In the genomic region with DNA sequence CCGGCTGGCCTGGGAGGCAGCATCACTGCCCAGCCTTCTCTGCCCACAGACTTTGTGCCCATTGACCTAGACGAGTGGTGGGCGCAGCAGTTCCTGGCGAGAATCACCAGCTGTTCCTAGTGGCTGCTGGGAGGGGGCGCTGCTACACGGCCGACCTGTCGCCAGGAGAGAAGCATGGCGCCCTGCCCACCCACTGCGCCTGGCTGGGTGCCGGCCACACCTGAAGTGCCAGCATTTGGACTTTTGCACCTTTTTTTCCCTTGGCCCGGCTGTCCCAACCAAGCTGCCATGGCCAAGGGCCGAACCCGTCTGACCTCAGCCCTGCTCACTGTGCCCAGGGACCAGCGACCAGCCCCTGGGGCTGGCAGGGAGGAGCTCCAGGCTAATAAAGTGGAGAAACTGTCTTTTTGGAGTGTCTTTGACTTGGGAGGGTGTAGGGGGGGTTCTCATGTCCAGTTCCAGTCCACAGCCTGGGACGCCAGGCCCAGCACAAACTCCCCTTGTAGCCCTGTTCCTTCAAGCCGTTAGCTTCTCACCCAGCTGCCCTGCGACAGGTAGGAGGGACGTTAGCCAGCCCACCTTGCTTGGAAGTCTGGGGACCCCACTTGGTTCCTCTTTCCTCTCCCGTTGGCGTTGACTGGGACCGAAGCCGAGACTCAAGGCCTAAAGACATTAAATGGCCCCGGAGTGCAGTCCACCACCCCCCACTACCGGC, we compare ENCODE assay signal across 1 cellular context.
TF ChIP-seq lines count a peak whose summit lies in the region.

No MANE protein-coding gene starts in this region.

TF ChIP-seq in HepG2, 621 proteins besides CTCF, POLR2A, EP300 and RAD21 (continued from another document and continues in another):
- TF ChIP-seq, protein P1, sequence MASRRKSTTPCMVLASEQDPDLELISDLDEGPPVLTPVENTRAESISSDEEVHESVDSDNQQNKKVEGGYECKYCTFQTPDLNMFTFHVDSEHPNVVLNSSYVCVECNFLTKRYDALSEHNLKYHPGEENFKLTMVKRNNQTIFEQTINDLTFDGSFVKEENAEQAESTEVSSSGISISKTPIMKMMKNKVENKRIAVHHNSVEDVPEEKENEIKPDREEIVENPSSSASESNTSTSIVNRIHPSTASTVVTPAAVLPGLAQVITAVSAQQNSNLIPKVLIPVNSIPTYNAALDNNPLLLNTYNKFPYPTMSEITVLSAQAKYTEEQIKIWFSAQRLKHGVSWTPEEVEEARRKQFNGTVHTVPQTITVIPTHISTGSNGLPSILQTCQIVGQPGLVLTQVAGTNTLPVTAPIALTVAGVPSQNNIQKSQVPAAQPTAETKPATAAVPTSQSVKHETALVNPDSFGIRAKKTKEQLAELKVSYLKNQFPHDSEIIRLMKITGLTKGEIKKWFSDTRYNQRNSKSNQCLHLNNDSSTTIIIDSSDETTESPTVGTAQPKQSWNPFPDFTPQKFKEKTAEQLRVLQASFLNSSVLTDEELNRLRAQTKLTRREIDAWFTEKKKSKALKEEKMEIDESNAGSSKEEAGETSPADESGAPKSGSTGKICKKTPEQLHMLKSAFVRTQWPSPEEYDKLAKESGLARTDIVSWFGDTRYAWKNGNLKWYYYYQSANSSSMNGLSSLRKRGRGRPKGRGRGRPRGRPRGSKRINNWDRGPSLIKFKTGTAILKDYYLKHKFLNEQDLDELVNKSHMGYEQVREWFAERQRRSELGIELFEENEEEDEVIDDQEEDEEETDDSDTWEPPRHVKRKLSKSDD (CRISPR knock-in tag; IDR thresholded peaks at IDR 0.05; ENCODE audit: low read depth), result peak; percentile 81; the same call in 1 of the 2 replicates
- TF ChIP-seq ZNF235 (CRISPR knock-in tag; IDR thresholded peaks at IDR 0.05; ENCODE audit: borderline replicate concordance) (no peak), ZNF614 (CRISPR knock-in tag; IDR thresholded peaks at IDR 0.05; ENCODE audit: borderline replicate concordance) (no peak), SALL1 (CRISPR knock-in tag; IDR thresholded peaks at IDR 0.05) (no peak; the same call in 1 of the 2 replicates), ZNF737 (CRISPR knock-in tag; IDR thresholded peaks at IDR 0.05; ENCODE audit: borderline replicate concordance) (no peak), ZUFSP (CRISPR knock-in tag; IDR thresholded peaks at IDR 0.05; ENCODE audit: borderline replicate concordance) (no peak), NR2F2 (IDR thresholded peaks at IDR 0.05; ENCODE audit: borderline replicate concordance, low read depth) (no peak), TMF1 (CRISPR knock-in tag; IDR thresholded peaks at IDR 0.05; ENCODE audit: low read depth) (peak; percentile 76), HOXD1 (CRISPR knock-in tag; IDR thresholded peaks at IDR 0.05) (no peak), ZFP1 (CRISPR knock-in tag; IDR thresholded peaks at IDR 0.05) (no peak), AGO2 (optimal IDR thresholded peaks at IDR 0.05; ENCODE audit: low read depth, low read length) (no peak), FOXC1 (CRISPR knock-in tag; IDR thresholded peaks at IDR 0.05; ENCODE audit: borderline replicate concordance) (no peak), SPEN (CRISPR knock-in tag; IDR thresholded peaks at IDR 0.05; ENCODE audit: low read depth) (no peak), SKI (IDR thresholded peaks at IDR 0.05; ENCODE audit: partially characterized antibody) (peak; percentile 19), KDM2A (CRISPR knock-in tag; IDR thresholded peaks at IDR 0.05; ENCODE audit: borderline replicate concordance, low read depth) (peak; percentile 35; the same call in 1 of the 2 replicates), ZNF232 (CRISPR knock-in tag; IDR thresholded peaks at IDR 0.05; ENCODE audit: borderline replicate concordance) (no peak), ZNF142 (CRISPR knock-in tag; IDR thresholded peaks at IDR 0.05) (no peak), MLLT10 (CRISPR knock-in tag; IDR thresholded peaks at IDR 0.05) (no peak), IRF2 (CRISPR knock-in tag; IDR thresholded peaks at IDR 0.05) (peak; percentile 48), CEBPB (IDR thresholded peaks at IDR 0.05; ENCODE audit: borderline replicate concordance, low read depth, low read length) (no peak), PPARG (CRISPR knock-in tag; conservative IDR thresholded peaks at IDR 0.05) (peak; percentile 61; the same call in 1 of the 2 replicates), ZNF674 (CRISPR knock-in tag; IDR thresholded peaks at IDR 0.05; ENCODE audit: low read depth) (no peak), ZNF501 (CRISPR knock-in tag; IDR thresholded peaks at IDR 0.05) (no peak), ZFP90 (CRISPR knock-in tag; IDR thresholded peaks at IDR 0.05; ENCODE audit: borderline replicate concordance) (no peak), ZFP41 (CRISPR knock-in tag; IDR thresholded peaks at IDR 0.05; ENCODE audit: borderline replicate concordance) (no peak), ZNF234 (CRISPR knock-in tag; conservative IDR thresholded peaks at IDR 0.05) (no peak), SIN3B (IDR thresholded peaks at IDR 0.05; ENCODE audit: low read length) (no peak), TCF7L2 (IDR thresholded peaks at IDR 0.05; ENCODE audit: low read depth, low read length) (no peak), ZNF777 (CRISPR knock-in tag; IDR thresholded peaks at IDR 0.05) (no peak), ZNF431 (CRISPR knock-in tag; IDR thresholded peaks at IDR 0.05; ENCODE audit: borderline replicate concordance, low read depth) (no peak), NAIF1 (CRISPR knock-in tag; IDR thresholded peaks at IDR 0.05; ENCODE audit: borderline replicate concordance) (no peak), NFIB (CRISPR knock-in tag; IDR thresholded peaks at IDR 0.05; ENCODE audit: borderline replicate concordance) (no peak), RCOR2 (CRISPR knock-in tag; IDR thresholded peaks at IDR 0.05) (no peak), AFF4 (CRISPR knock-in tag; IDR thresholded peaks at IDR 0.05) (no peak), SP5 (CRISPR knock-in tag; IDR thresholded peaks at IDR 0.05; ENCODE audit: borderline replicate concordance, low read depth) (peak; percentile 38; the same call in 1 of the 2 replicates)
- TF ChIP-seq, protein P2, sequence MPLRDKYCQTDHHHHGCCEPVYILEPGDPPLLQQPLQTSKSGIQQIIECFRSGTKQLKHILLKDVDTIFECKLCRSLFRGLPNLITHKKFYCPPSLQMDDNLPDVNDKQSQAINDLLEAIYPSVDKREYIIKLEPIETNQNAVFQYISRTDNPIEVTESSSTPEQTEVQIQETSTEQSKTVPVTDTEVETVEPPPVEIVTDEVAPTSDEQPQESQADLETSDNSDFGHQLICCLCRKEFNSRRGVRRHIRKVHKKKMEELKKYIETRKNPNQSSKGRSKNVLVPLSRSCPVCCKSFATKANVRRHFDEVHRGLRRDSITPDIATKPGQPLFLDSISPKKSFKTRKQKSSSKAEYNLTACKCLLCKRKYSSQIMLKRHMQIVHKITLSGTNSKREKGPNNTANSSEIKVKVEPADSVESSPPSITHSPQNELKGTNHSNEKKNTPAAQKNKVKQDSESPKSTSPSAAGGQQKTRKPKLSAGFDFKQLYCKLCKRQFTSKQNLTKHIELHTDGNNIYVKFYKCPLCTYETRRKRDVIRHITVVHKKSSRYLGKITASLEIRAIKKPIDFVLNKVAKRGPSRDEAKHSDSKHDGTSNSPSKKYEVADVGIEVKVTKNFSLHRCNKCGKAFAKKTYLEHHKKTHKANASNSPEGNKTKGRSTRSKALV (CRISPR knock-in tag; IDR thresholded peaks at IDR 0.05), result no peak
- TF ChIP-seq, protein P3, sequence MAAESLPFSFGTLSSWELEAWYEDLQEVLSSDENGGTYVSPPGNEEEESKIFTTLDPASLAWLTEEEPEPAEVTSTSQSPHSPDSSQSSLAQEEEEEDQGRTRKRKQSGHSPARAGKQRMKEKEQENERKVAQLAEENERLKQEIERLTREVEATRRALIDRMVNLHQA (CRISPR knock-in tag; IDR thresholded peaks at IDR 0.05), result no peak
- TF ChIP-seq, protein P4, sequence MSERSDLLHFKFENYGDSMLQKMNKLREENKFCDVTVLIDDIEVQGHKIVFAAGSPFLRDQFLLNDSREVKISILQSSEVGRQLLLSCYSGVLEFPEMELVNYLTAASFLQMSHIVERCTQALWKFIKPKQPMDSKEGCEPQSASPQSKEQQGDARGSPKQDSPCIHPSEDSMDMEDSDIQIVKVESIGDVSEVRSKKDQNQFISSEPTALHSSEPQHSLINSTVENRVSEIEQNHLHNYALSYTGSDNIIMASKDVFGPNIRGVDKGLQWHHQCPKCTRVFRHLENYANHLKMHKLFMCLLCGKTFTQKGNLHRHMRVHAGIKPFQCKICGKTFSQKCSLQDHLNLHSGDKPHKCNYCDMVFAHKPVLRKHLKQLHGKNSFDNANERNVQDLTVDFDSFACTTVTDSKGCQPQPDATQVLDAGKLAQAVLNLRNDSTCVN (CRISPR knock-in tag; IDR thresholded peaks at IDR 0.05; ENCODE audit: borderline replicate concordance), result no peak
